8 cellular contexts compared by ENCODE assay signal in genomic region chr14:74954232-74954946, GRCh38. TPM values are rescaled to one million over a fixed set of nuclear protein-coding genes. Genes with fewer than 3 reads are reported as not detected.
DNase-seq lines count a peak whose midpoint lies in the region; ATAC-seq, FAIRE-seq and TF ChIP-seq lines count a peak whose summit lies in the region.

No MANE protein-coding gene starts in this region.

- peak overlapping the region in 6 of 11 experiments; percentile 11 to 67 (median 53); a peak in 5 of 22 replicates for H3K9ac ChIP-seq in BLaER1 treated with 17β-estradiol and CSF1 and Interleukin-3, amounts not matched to agents 10 nM and 100 nM

- H3K4me1 ChIP-seq in BLaER1 treated with 17β-estradiol and CSF1 and Interleukin-3, amounts not matched to agents 10 nM and 100 nM: peaks cover 29 to 51% (median 40%) of the 10 kb centered on the region in 10 experiments
- H3K4me1 ChIP-seq in spleen: peaks cover 7 to 37% (median 22%) of the 10 kb centered on the region in 6 donors

- intact Hi-C loops in spleen (cut with DNase I; ENCODE audit: low total_unique reads): no loop called here

- no peak overlapping the region for H3K27ac ChIP-seq in BLaER1 treated with 17β-estradiol and CSF1 and Interleukin-3, amounts not matched to agents 10 nM and 100 nM
- peak overlapping the region in 1 of 8 donors; percentile 13 for H3K27ac ChIP-seq in spleen

- H3K9me3 Mint-ChIP-seq in chondrocyte (ENCODE audit: low read depth) (no peaks in the 10 kb centered on the region), nephron (no peaks in the 10 kb centered on the region)
- H3K9me3 Mint-ChIP-seq in stimulated activated memory B cell treated with anti-CD40 and anti-IgM and Interleukin-4, amounts not matched to agents 10 μg/mL and 1 μg/mL and 100 μg/mL, for 72 hours: no peaks in the 10 kb centered on the region

- H3K4me2 ChIP-seq in BLaER1 treated with 17β-estradiol and CSF1 and Interleukin-3, amounts not matched to agents 10 nM and 100 nM: peak overlapping the region; percentile 68 to 97 (median 94)

- H3K36me3 Mint-ChIP-seq in chondrocyte (ENCODE audit: low read depth) (no peaks in the 10 kb centered on the region), nephron (ENCODE audit: low read depth) (peaks cover 6% of the 10 kb centered on the region)
- no peaks in the 10 kb centered on the region for H3K36me3 Mint-ChIP-seq in stimulated activated memory B cell treated with anti-CD40 and anti-IgM and Interleukin-4, amounts not matched to agents 10 μg/mL and 1 μg/mL and 100 μg/mL, for 72 hours

- H3K4me3 ChIP-seq in BLaER1 treated with 17β-estradiol and CSF1 and Interleukin-3, amounts not matched to agents 10 nM and 100 nM: peak overlapping the region in 4 of 10 experiments; percentile 14 to 58 (median 50); a peak in 6 of 20 replicates
- H3K4me3 ChIP-seq in spleen: peak overlapping the region in 4 of 8 donors; percentile 49 to 70 (median 52)

- H3K4me1 Mint-ChIP-seq in chondrocyte (ENCODE audit: low read depth): peaks cover 9% of the 10 kb centered on the region
- H3K4me1 Mint-ChIP-seq in nephron: peaks cover 53% of the 10 kb centered on the region
- no peaks in the 10 kb centered on the region for H3K4me1 Mint-ChIP-seq in stimulated activated memory B cell treated with anti-CD40 and anti-IgM and Interleukin-4, amounts not matched to agents 10 μg/mL and 1 μg/mL and 100 μg/mL, for 72 hours

- no peaks in the 10 kb centered on the region for H3K9me3 ChIP-seq in BLaER1 treated with 17β-estradiol and CSF1 and Interleukin-3, amounts not matched to agents 10 nM and 100 nM (replicated peaks in 1 of 11)
- H3K9me3 ChIP-seq in spleen: no peaks in the 10 kb centered on the region

- TF ChIP-seq POLR2A in spleen (IDR thresholded peaks at IDR 0.05): no peak

- H3K27ac Mint-ChIP-seq in chondrocyte (ENCODE audit: unreplicated experiment) (no peak overlapping the region), nephron (peak overlapping the region in 1 of 3 experiments; percentile 74)
- H3K27ac Mint-ChIP-seq in stimulated activated memory B cell treated with anti-CD40 and anti-IgM and Interleukin-4, amounts not matched to agents 10 μg/mL and 1 μg/mL and 100 μg/mL, for 72 hours: no peak overlapping the region

- peaks cover 11 to 26% (median 17%) of the 10 kb centered on the region in 11 experiments for H3K27me3 ChIP-seq in BLaER1 treated with 17β-estradiol and CSF1 and Interleukin-3, amounts not matched to agents 10 nM and 100 nM
- peaks cover 0 to 56% (median 12%) of the 10 kb centered on the region in 7 donors for H3K27me3 ChIP-seq in spleen (replicated peaks in 1 of 7)

- WGBS in spleen, 5 donors: 40 to 68% (median 59%) methylated on average over 8 to 18 of the region's 18 CpGs

- no peaks in the 10 kb centered on the region; a peak in 1 of 22 replicates for H4K20me1 ChIP-seq in BLaER1 treated with 17β-estradiol and CSF1 and Interleukin-3, amounts not matched to agents 10 nM and 100 nM

- ATAC-seq in stimulated activated memory B cell treated with anti-CD40 and anti-IgM and Interleukin-4, amounts not matched to agents 10 μg/mL and 1 μg/mL and 100 μg/mL, for 72 hours: no peak

- H3K27me3 Mint-ChIP-seq in chondrocyte (ENCODE audit: low read depth): no peaks in the 10 kb centered on the region
- H3K27me3 Mint-ChIP-seq in nephron (ENCODE audit: low read depth): peaks cover 4% of the 10 kb centered on the region
- H3K27me3 Mint-ChIP-seq in stimulated activated memory B cell treated with anti-CD40 and anti-IgM and Interleukin-4, amounts not matched to agents 10 μg/mL and 1 μg/mL and 100 μg/mL, for 72 hours: peaks cover 23% of the 10 kb centered on the region

- no peak for FAIRE-seq in GM19239 (lab: Jason Lieb, UNC)

- TF ChIP-seq CTCF in chondrocyte (IDR thresholded peaks at IDR 0.05): no peak
- TF ChIP-seq CTCF in nephron (IDR thresholded peaks at IDR 0.05; ENCODE audit: unreplicated experiment in 3 of 3): no peak
- TF ChIP-seq CTCF in spleen (IDR thresholded peaks at IDR 0.05 in 8 of 11, conservative IDR thresholded peaks at IDR 0.05 in 3 of 11): no peak

- H3K36me3 ChIP-seq in BLaER1 treated with 17β-estradiol and CSF1 and Interleukin-3, amounts not matched to agents 10 nM and 100 nM: no peaks in the 10 kb centered on the region
- no peaks in the 10 kb centered on the region for H3K36me3 ChIP-seq in spleen

- H3K4me3 Mint-ChIP-seq in chondrocyte (ENCODE audit: unreplicated experiment): peak overlapping the region; percentile 51
- H3K4me3 Mint-ChIP-seq in nephron: peak overlapping the region; percentile 78 to 82 (median 82)
- H3K4me3 Mint-ChIP-seq in stimulated activated memory B cell treated with anti-CD40 and anti-IgM and Interleukin-4, amounts not matched to agents 10 μg/mL and 1 μg/mL and 100 μg/mL, for 72 hours: no peak overlapping the region

- DNase-seq in NCI-H2171 (lab: John Stamatoyannopoulos, UW) (peak; percentile 62), chondrocyte (ENCODE audit: low spot score) (no peak), spleen (no peak), NCI-H526 treated with DMSO at 0.1 percent for 48 hours (lab: John Stamatoyannopoulos, UW) (no peak), GM19239 (ENCODE audit: insufficient read length, low spot score) (no peak)

RNA-seq across cellular contexts. Expression of gene PGF, which starts 1.0 kb away (rescaled TPM):
- 2.0 to 3.2 TPM (median 2.3 TPM) in 3 replicates for total RNA-seq in chondrocyte
- total RNA-seq in spleen: 1 to 10 TPM; 2.2 to 7.7 (median 2.7) TPM
- 1 to 10 TPM in 2 of 3 donors, under 1 TPM in 1; 0.87 to 6.2 (median 2.7) TPM for polyA plus RNA-seq in spleen

RNA-seq across cellular contexts. Expression of gene RPS6KL1, which starts 31.3 kb away (rescaled TPM):
- total RNA-seq in chondrocyte: 0.82 to 6.5 TPM (median 5.8 TPM) in 3 replicates
- total RNA-seq in spleen: 10 to 100 TPM in 1 of 7 donors, 1 to 10 TPM in 6; 1.7 to 15.7 (median 5.7) TPM
- 1 to 10 TPM; 3.3 to 4.6 (median 4.6) TPM for polyA plus RNA-seq in spleen

RNA-seq across cellular contexts. Expression of gene EIF2B2, which starts 48.3 kb away (rescaled TPM):
- total RNA-seq in chondrocyte (35.7 to 38.4 TPM (median 37.1 TPM) in 3 replicates), spleen (10 to 100 TPM; 18.7 to 38.1 (median 29.8) TPM)
- polyA plus RNA-seq in spleen: 10 to 100 TPM; 16.0 to 24.4 (median 22.8) TPM
